25 cellular contexts compared by ENCODE assay signal in the genomic region with DNA sequence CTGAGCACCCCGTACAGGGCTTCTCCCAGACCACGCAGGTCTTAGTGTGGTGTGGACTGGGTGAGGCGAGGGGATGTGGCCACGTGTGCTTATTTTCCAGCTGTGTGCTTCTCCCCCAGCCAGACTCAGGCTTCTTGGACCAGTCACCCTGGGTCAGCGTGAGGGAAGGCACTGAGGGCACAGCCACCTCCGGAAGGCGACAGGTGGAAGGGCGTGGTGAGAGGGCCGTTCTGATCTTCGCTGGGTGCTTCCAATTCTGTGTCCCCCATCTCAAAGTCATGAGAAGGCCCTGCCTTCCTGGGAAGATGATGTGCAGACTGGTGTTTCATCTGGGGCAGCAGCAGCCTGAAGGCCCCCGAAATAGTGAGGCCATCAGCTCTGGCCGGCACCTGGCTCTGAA.
A peak's percentile ranks its signal among the peaks of the same experiment; 100 is the strongest.
DNase-seq lines count a peak whose midpoint lies in the region; ATAC-seq, FAIRE-seq and TF ChIP-seq lines count a peak whose summit lies in the region.
"Had no signal": no experiment of that assay in that cellular context is flagged by ENCODE, and none has a peak within 500 bp of the region (broad histone marks: within the 10 kb centered on the region; RNA-seq: fewer than 3 reads in every experiment).

No MANE protein-coding gene starts in this region.

- DNase-seq in cardiac septum (ENCODE audit: low spot score) (peak; percentile 74), left cardiac atrium (no peak), mesenteric fat pad (ENCODE audit: low spot score) (peak; percentile 60), upper lobe of right lung (no peak), kidney (no peak), NCI-H345 (lab: John Stamatoyannopoulos, UW) (no peak)
- DNase-seq: AML-193; CD4-positive, alpha-beta T cell; CD8-positive, alpha-beta memory T cell; COR-L47; DMS 273 treated with DMSO at 0.1 percent for 48 hours; DMS153; DMS53; DMS79; DND-41; EL; GDM1 had no signal

- intact Hi-C loops in cardiac septum (cut with DNase I), result no loop called here
- intact Hi-C loops in left cardiac atrium (cut with DNase I), result no loop called here
- intact Hi-C loops in upper lobe of right lung (cut with DNase I), result no loop called here
- intact Hi-C loops in kidney (cut with DNase I), result no loop called here

- no peaks in the 10 kb centered on the region for H3K27me3 ChIP-seq in upper lobe of right lung
- H3K27me3 ChIP-seq: BLaER1 treated with 17β-estradiol and CSF1 and Interleukin-3, amounts not matched to agents 10 nM and 100 nM had no signal

- POLR2A ChIA-PET in HEK293 (lab: Yijun Ruan, JAX), result no interaction called here

- H3K27ac ChIP-seq in HEK293 (ENCODE audit: extremely low read depth, low read depth, low read length) (no peak overlapping the region), upper lobe of right lung (no peak overlapping the region), kidney (ENCODE audit: low read depth in 2 of 2, low read length in 2 of 2) (no peak overlapping the region)
- H3K27ac ChIP-seq: 22Rv1; A549; BLaER1 treated with 17β-estradiol and CSF1 and Interleukin-3, amounts not matched to agents 10 nM and 100 nM; C4-2B had no signal

- TF ChIP-seq CTCF in HEK293 (tag by site-specific recombination; IDR thresholded peaks at IDR 0.05) (no peak), upper lobe of right lung (IDR thresholded peaks at IDR 0.05) (no peak), kidney (IDR thresholded peaks at IDR 0.05; ENCODE audit: borderline replicate concordance, extremely low read depth, insufficient read depth) (no peak)

- CTCF ChIA-PET in HEK293 (lab: Yijun Ruan, JAX), result interaction anchor here (0.5 to 1.0 kb wide), 2 partner anchors 22 to 194 kb away, joined by 3 to 5 read pairs; no protein-coding TSS in a partner anchor

- no peak for FAIRE-seq in kidney (lab: Jason Lieb, UNC)
- FAIRE-seq: A549, GM12878, GM12892, GM18507 had no signal

- no peak overlapping the region for H3K9ac ChIP-seq in kidney (ENCODE audit: low read length in 2 of 2)
- H3K9ac ChIP-seq: BLaER1 treated with 17β-estradiol and CSF1 and Interleukin-3, amounts not matched to agents 10 nM and 100 nM had no signal

- ATAC-seq in left cardiac atrium, result no peak
- peak; percentile 4 for ATAC-seq in upper lobe of right lung
- ATAC-seq: A549, GM12878 had no signal

- H3K4me1 ChIP-seq in HEK293 (ENCODE audit: control insufficient read depth, insufficient read depth, low read length) (no peaks in the 10 kb centered on the region), upper lobe of right lung (no peaks in the 10 kb centered on the region), kidney (ENCODE audit: control insufficient read depth in 1 of 2, insufficient read depth in 1 of 2, low read depth in 1 of 2, low read length in 2 of 2) (no peaks in the 10 kb centered on the region)
- H3K4me1 ChIP-seq: A549; BLaER1 treated with 17β-estradiol and CSF1 and Interleukin-3, amounts not matched to agents 10 nM and 100 nM had no signal

- H3K36me3 ChIP-seq in HEK293 (ENCODE audit: control insufficient read depth in 2 of 2, insufficient read depth in 1 of 2, low read length in 2 of 2), result no peaks in the 10 kb centered on the region
- no peaks in the 10 kb centered on the region for H3K36me3 ChIP-seq in upper lobe of right lung
- no peaks in the 10 kb centered on the region for H3K36me3 ChIP-seq in kidney (ENCODE audit: control insufficient read depth in 1 of 2, insufficient read depth in 2 of 2, low read length in 2 of 2)
- H3K36me3 ChIP-seq: BLaER1 treated with 17β-estradiol and CSF1 and Interleukin-3, amounts not matched to agents 10 nM and 100 nM had no signal

- no peak overlapping the region for H3K4me3 ChIP-seq in HEK293 (ENCODE audit: low read depth, low read length)
- H3K4me3 ChIP-seq in upper lobe of right lung, result no peak overlapping the region
- no peak overlapping the region for H3K4me3 ChIP-seq in kidney (ENCODE audit: low read length in 2 of 2)
- H3K4me3 ChIP-seq: A549; BLaER1 treated with 17β-estradiol and CSF1 and Interleukin-3, amounts not matched to agents 10 nM and 100 nM; GM12878 had no signal

- H3K9me3 ChIP-seq in HEK293 (ENCODE audit: control insufficient read depth, insufficient read depth, low read depth, low read length) (no peaks in the 10 kb centered on the region), upper lobe of right lung (no peaks in the 10 kb centered on the region), kidney (ENCODE audit: control insufficient read depth in 1 of 2, low read length in 2 of 2) (no peaks in the 10 kb centered on the region)
- H3K9me3 ChIP-seq: A549; BLaER1 treated with 17β-estradiol and CSF1 and Interleukin-3, amounts not matched to agents 10 nM and 100 nM had no signal

TF ChIP-seq in HEK293, 187 proteins besides CTCF, POLR2A, EP300 and RAD21:
- TF ChIP-seq REST (tag by site-specific recombination; IDR thresholded peaks at IDR 0.05), result no peak
- peak; percentile 63 for TF ChIP-seq SCRT2 (tag by site-specific recombination; IDR thresholded peaks at IDR 0.05)
- no peak for TF ChIP-seq ZXDB (tag by site-specific recombination; IDR thresholded peaks at IDR 0.05)
- peak; percentile 36; the same call in 1 of the 2 replicates for TF ChIP-seq SCRT1 (tag by site-specific recombination; IDR thresholded peaks at IDR 0.05; ENCODE audit: borderline replicate concordance)
- TF ChIP-seq KLF8 (tag by site-specific recombination; IDR thresholded peaks at IDR 0.05), result no peak
- no peak for TF ChIP-seq ZNF311 (tag by site-specific recombination; IDR thresholded peaks at IDR 0.05; ENCODE audit: borderline replicate concordance)

Comparison
In these comparisons a context has a peak if more than half of its experiments do, and no peak if none do; other contexts are left out.
1. DNase-seq: peak in cardiac septum (single experiment) and mesenteric fat pad (single experiment); none in left cardiac atrium (single experiment), upper lobe of right lung (single experiment), kidney (single experiment) and NCI-H345 (single experiment).